ENCODE assay signal across 17 cellular contexts in the genomic region with DNA sequence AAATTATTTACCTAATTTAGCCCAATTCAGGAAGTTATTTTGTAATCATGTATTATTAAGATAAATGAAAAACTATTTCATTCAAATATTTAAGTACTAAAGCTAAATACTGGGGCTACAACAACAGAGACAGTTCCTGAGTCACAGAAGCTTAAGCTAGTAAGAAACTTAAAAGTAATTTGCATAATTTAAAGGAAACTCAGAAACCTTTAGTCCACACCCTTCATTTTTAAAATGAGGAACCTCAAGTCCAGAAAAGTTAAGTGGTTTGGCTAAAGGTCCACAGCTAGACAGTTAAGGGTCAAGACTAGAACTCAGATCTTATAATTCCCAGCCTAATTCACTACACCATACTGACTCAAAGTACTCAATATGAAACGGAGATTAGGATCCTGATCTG. TPM values are rescaled to one million over a fixed set of nuclear protein-coding genes. Genes with fewer than 3 reads are reported as not detected.
DNase-seq lines count a peak whose midpoint lies in the region; ATAC-seq and TF ChIP-seq lines count a peak whose summit lies in the region.
"Had no signal": no experiment of that assay in that cellular context is flagged by ENCODE, and none has a peak within 500 bp of the region (broad histone marks: within the 10 kb centered on the region; RNA-seq: fewer than 3 reads in every experiment).

No MANE protein-coding gene starts in this region.

- H2AFZ ChIP-seq in SU-DHL-6 (ENCODE audit: low read depth, low read length, severe bottlenecking): no peak overlapping the region
- H2AFZ ChIP-seq: GM23338 had no signal

- H3K4me2 ChIP-seq in SU-DHL-6 (ENCODE audit: low read depth, low read length, poor library complexity, severe bottlenecking): peak overlapping the region; percentile 1
- H3K4me2 ChIP-seq: GM23338 had no signal

- no peaks in the 10 kb centered on the region for H3K9me2 ChIP-seq in SU-DHL-6 (replicated peaks; ENCODE audit: insufficient read depth, low read length)

- CTCF ChIA-PET in A673 (lab: Charles Lee): no interaction called here

- H4K20me1 ChIP-seq in SU-DHL-6 (ENCODE audit: low read depth, low read length): no peaks in the 10 kb centered on the region

- no peak for TF ChIP-seq CTCF in GM12865 (IDR thresholded peaks at IDR 0.05; ENCODE audit: insufficient read depth, low read depth, low read length, missing control alignments)
- TF ChIP-seq CTCF in SU-DHL-6 (IDR thresholded peaks at IDR 0.05; ENCODE audit: insufficient read depth, low read length, poor library complexity, severe bottlenecking): no peak
- TF ChIP-seq CTCF in A673 (conservative IDR thresholded peaks at IDR 0.05; ENCODE audit: low read depth, low read length): no peak

- H3K36me3 ChIP-seq in SU-DHL-6 (ENCODE audit: low read length) (peaks cover 19% of the 10 kb centered on the region; the same call in 1 of the 2 replicates), A673 (ENCODE audit: insufficient read depth, low read length, poor library complexity, severe bottlenecking) (peaks cover 7% of the 10 kb centered on the region)

- H3K27ac ChIP-seq in SU-DHL-6 (ENCODE audit: low read depth, low read length) (no peak overlapping the region), A673 (ENCODE audit: low read depth, low read length, poor library complexity, severe bottlenecking) (no peak overlapping the region)
- H3K27ac ChIP-seq: ascending aorta had no signal

- intact Hi-C loops in A673 (cut with micrococcal nuclease; ENCODE audit: unreplicated experiment): no loop called here
- intact Hi-C loops in cardiac septum (cut with DNase I): no loop called here

- H3K27me3 ChIP-seq in SU-DHL-6 (ENCODE audit: low read length) (no peaks in the 10 kb centered on the region), A673 (replicated peaks; ENCODE audit: insufficient read depth, low read depth, low read length, poor library complexity) (no peaks in the 10 kb centered on the region)
- H3K27me3 ChIP-seq: ascending aorta, heart left ventricle had no signal

- peak; percentile 15 for DNase-seq in GM12865 (ENCODE audit: low read depth)
- DNase-seq in A673 (ENCODE audit: low spot score): no peak
- DNase-seq in cardiac septum (ENCODE audit: low spot score): no peak
- DNase-seq in H4 (ENCODE audit: low spot score): no peak
- DNase-seq in SK-N-DZ (ENCODE audit: low spot score): no peak
- DNase-seq: activated CD4-positive, alpha-beta T cell treated with anti-CD3 and anti-CD28 coated beads for 48 hours; cortex of kidney; DMS 273 treated with DMSO at 0.1 percent for 48 hours; heart left ventricle; kidney glomerular epithelial cell; NCI-H1092; NCI-H226 had no signal

- H3F3A ChIP-seq in SU-DHL-6 (ENCODE audit: insufficient read depth): no peaks in the 10 kb centered on the region

- no TSS peak for BruUV-seq in A673 (replicated peaks; lab: Mats Ljungman, UMichigan)

- H3K9me3 ChIP-seq in SU-DHL-6 (ENCODE audit: insufficient read depth, low read length): no peaks in the 10 kb centered on the region
- no peaks in the 10 kb centered on the region for H3K9me3 ChIP-seq in A673 (ENCODE audit: low read depth, low read length, poor library complexity, severe bottlenecking)
- H3K9me3 ChIP-seq: ascending aorta, heart left ventricle had no signal

- peaks cover 22% of the 10 kb centered on the region for H3K4me1 ChIP-seq in A673 (ENCODE audit: insufficient read depth, low read length, poor library complexity, severe bottlenecking)

- no peak overlapping the region for H3K9ac ChIP-seq in SU-DHL-6 (ENCODE audit: low read length)

- ATAC-seq in GM21381 (IDR thresholded peaks at IDR 0.05; ENCODE audit: unreplicated experiment) (peak; percentile 38), HG03342 (IDR thresholded peaks at IDR 0.05; ENCODE audit: unreplicated experiment) (peak; percentile 42)
- ATAC-seq: GM23338, heart left ventricle had no signal

- H3K79me2 ChIP-seq in SU-DHL-6 (ENCODE audit: insufficient read depth, low read length): peaks cover 47% of the 10 kb centered on the region

- POLR2A ChIA-PET in A673 (lab: Charles Lee; ENCODE audit: low non-redundant PET): interaction anchor here (0.7 kb wide), 1 partner anchor 49 kb away, joined by 3 read pairs; no protein-coding TSS in a partner anchor

- H3K4me3 ChIP-seq in GM12865 (ENCODE audit: low read depth, low read length): no peak overlapping the region
- no peak overlapping the region for H3K4me3 ChIP-seq in SU-DHL-6 (ENCODE audit: insufficient read depth, low read length, poor library complexity, severe bottlenecking)
- no peak overlapping the region for H3K4me3 ChIP-seq in A673 (ENCODE audit: low read depth, low read length, poor library complexity, severe bottlenecking)
- H3K4me3 ChIP-seq: ascending aorta, GM23338, heart left ventricle had no signal

RNA-seq across cellular contexts. Expression of a gene that starts 7.2 kb away (rescaled TPM):
- total RNA-seq in A673 (2021) (19.8 and 21.1 TPM in 2 replicates), cardiac septum (37.0 TPM)
- 34.6 and 42.9 TPM in 2 replicates for total RNA-seq in H4 (2014; rRNA removed; shearing (Covaris generic))
- 24.3 and 25.1 TPM in 2 replicates for polyA plus RNA-seq in SK-N-DZ (2014; cell fraction: cytosol; rRNA removed)
- 24.3 and 36.5 TPM in 2 replicates for polyA plus RNA-seq in SK-N-DZ (2014; cell fraction: nucleus; rRNA removed)
